Comparison of ENCODE assay signal across 18 cellular contexts in genomic region chr3:101665851-101666250, GRCh38.
"Had no signal": no experiment of that assay in that cellular context is flagged by ENCODE, and none has a peak within 500 bp of the region (broad histone marks: within the 10 kb centered on the region; RNA-seq: fewer than 3 reads in every experiment).

No MANE protein-coding gene starts in this region.

- H3K27me3 Mint-ChIP-seq: type B pancreatic cell had no signal

- DNase-seq: activated CD4-positive, alpha-beta T cell treated with anti-CD3 and anti-CD28 coated beads for 48 hours; activated CD8-positive, alpha-beta memory T cell treated with anti-CD3 and anti-CD28 coated beads, Interleukin-2, amount 50 U/mL, for 4 hours; activated CD8-positive, alpha-beta T cell treated with anti-CD3 and anti-CD28 coated beads, Interleukin-2, amount 10 ng/mL, durations not matched to agents 7 days and 5 days; activated gamma-delta T cell; activated T-cell treated with anti-CD3 and anti-CD28 coated beads, Interleukin-2, amount 50 U/mL, for 48 hours; caudate nucleus; colonic mucosa; left colon; lower lobe of right lung; nephron progenitor cell; occipital lobe; stimulated activated CD4-positive, alpha-beta T cell treated with anti-CD3 and anti-CD28 coated beads, Interleukin-2, amount 100 ng/mL, for 48 hours; stimulated activated naive CD8-positive, alpha-beta T cell treated with anti-CD3 and anti-CD28 coated beads, Interleukin-15, Interleukin-2, amounts not matched to agents 100 U/mL and 50 U/mL, for 24 hours had no signal

- H3K27ac ChIP-seq: colonic mucosa, esophagus muscularis mucosa, lower lobe of right lung had no signal

- H3K4me1 Mint-ChIP-seq: mesothelial cell of epicardium, nephron progenitor cell, WTC11 had no signal

- H3K27ac Mint-ChIP-seq: activated CD8-positive, alpha-beta T cell treated with anti-CD3 and anti-CD28 coated beads, Interleukin-2, amount 10 ng/mL, durations not matched to agents 7 days and 5 days; mesothelial cell of epicardium; nephron progenitor cell; type B pancreatic cell; WTC11 had no signal

- H3K9me3 Mint-ChIP-seq: activated naive CD4-positive, alpha-beta T cell treated with anti-CD3 and anti-CD28 coated beads, Interleukin-2, amount 50 U/mL, for 72 hours; mesothelial cell of epicardium; nephron progenitor cell; type B pancreatic cell; WTC11 had no signal

- ATAC-seq: activated CD8-positive, alpha-beta T cell treated with anti-CD3 and anti-CD28 coated beads, Interleukin-2, amount 10 ng/mL, durations not matched to agents 7 days and 5 days; activated naive CD4-positive, alpha-beta T cell treated with anti-CD3 and anti-CD28 coated beads, Interleukin-2, amount 50 U/mL, for 72 hours; left colon; stimulated activated naive CD8-positive, alpha-beta T cell treated with anti-CD3 and anti-CD28 coated beads, Interleukin-15, Interleukin-2, amounts not matched to agents 100 U/mL and 50 U/mL, for 24 hours; WTC11 had no signal

- H3K4me3 Mint-ChIP-seq: activated CD8-positive, alpha-beta T cell treated with anti-CD3 and anti-CD28 coated beads, Interleukin-2, amount 10 ng/mL, durations not matched to agents 7 days and 5 days; mesothelial cell of epicardium; nephron progenitor cell; type B pancreatic cell; WTC11 had no signal

- H3K4me3 ChIP-seq: colonic mucosa, esophagus muscularis mucosa, lower lobe of right lung had no signal

- H3K27me3 ChIP-seq: colonic mucosa, esophagus muscularis mucosa had no signal

- H3K4me1 ChIP-seq: colonic mucosa, esophagus muscularis mucosa, lower lobe of right lung had no signal
